In genomic region chr17:19361326-19361725, GRCh38 we compare ENCODE assay signal across 11 cellular contexts. TPM values are rescaled to one million over a fixed set of nuclear protein-coding genes. Genes with fewer than 3 reads are reported as not detected.
DNase-seq lines count a peak whose midpoint lies in the region; ATAC-seq and TF ChIP-seq lines count a peak whose summit lies in the region.
"Had no signal": no experiment of that assay in that cellular context is flagged by ENCODE, and none has a peak within 500 bp of the region (broad histone marks: within the 10 kb centered on the region; RNA-seq: fewer than 3 reads in every experiment).

No MANE protein-coding gene starts in this region.

- DNase-seq in AG04449 (ENCODE audit: low read depth, low spot score) (no peak), H7 (no peak), memory B cell (ENCODE audit: low spot score in 2 of 2) (no peak), islet precursor cell (no peak), UCSD-AML1 (lab: John Stamatoyannopoulos, UW; ENCODE audit: unreplicated experiment) (no peak), colonic mucosa (no peak)
- no peak for DNase-seq in activated T-helper 1 cell treated with anti-CD3 and anti-CD28 coated beads, Interleukin-12 subunit alpha, Interleukin-12 subunit beta, Interleukin-2, Interleukin-4 antibody, amounts not matched to agents 30 ng/mL and 10 ng/mL and 1 ng/mL, durations not matched to agents 14 hours and 24 hours and 36 hours (ENCODE audit: low spot score)
- DNase-seq: NCI-H1048; stimulated activated CD4-positive, alpha-beta T cell treated with anti-CD3 and anti-CD28 coated beads, Interleukin-4, amount 100 ng/mL, for 4 hours; trophoblast cell had no signal

- H3K4me3 ChIP-seq in AG04449 (ENCODE audit: low read depth, low read length): peak overlapping the region; percentile 90
- peak overlapping the region; percentile 71; the same call in 1 of the 2 replicates for H3K4me3 ChIP-seq in H7 (ENCODE audit: insufficient read depth, low read depth, low read length)
- no peak overlapping the region for H3K4me3 ChIP-seq in colonic mucosa

- intact Hi-C loops in activated T-helper 1 cell treated with anti-CD3 and anti-CD28 coated beads, Interleukin-12 subunit alpha, Interleukin-12 subunit beta, Interleukin-2, Interleukin-4 antibody, amounts not matched to agents 30 ng/mL and 10 ng/mL and 1 ng/mL, durations not matched to agents 14 hours and 24 hours and 36 hours (cut with micrococcal nuclease): loop anchor here (5.0 kb wide), 1 partner anchor 286 kb away; the partner anchor contains the start of gene ALDH3A2
- intact Hi-C loops in colonic mucosa (cut with DNase I): loop anchor here (10.0 kb wide), 1 partner anchor 403 kb away; no protein-coding TSS in a partner anchor

- no peak for ATAC-seq in memory B cell (ENCODE audit: low read depth)
- no peak for ATAC-seq in GM18907 (IDR thresholded peaks at IDR 0.05; ENCODE audit: unreplicated experiment)

- H3K4me1 ChIP-seq in colonic mucosa: no peaks in the 10 kb centered on the region

- TF ChIP-seq CTCF in AG04449 (IDR thresholded peaks at IDR 0.05; ENCODE audit: insufficient read depth, low read length, missing control alignments) (no peak), colonic mucosa (IDR thresholded peaks at IDR 0.05) (no peak)

- peaks cover 7% of the 10 kb centered on the region for H3K4me1 Mint-ChIP-seq in activated T-helper 1 cell treated with anti-CD3 and anti-CD28 coated beads, Interleukin-12 subunit alpha, Interleukin-12 subunit beta, Interleukin-2, Interleukin-4 antibody, amounts not matched to agents 30 ng/mL and 10 ng/mL and 1 ng/mL, durations not matched to agents 14 hours and 24 hours and 36 hours (ENCODE audit: low read depth)
- peaks cover 12% of the 10 kb centered on the region for H3K4me1 Mint-ChIP-seq in memory B cell

- CTCF ChIA-PET in AG04449 (lab: Yijun Ruan, JAX): interaction anchor here (2.5 to 14.4 kb wide), 5 partner anchors 18 to 409 kb away, joined by 11 to 293 read pairs (median 42); partner anchors contain the start of gene MAPK7

- H3K27me3 ChIP-seq in H7 (ENCODE audit: control insufficient read depth, insufficient read depth, low read length): no peaks in the 10 kb centered on the region
- H3K27me3 ChIP-seq in colonic mucosa: no peaks in the 10 kb centered on the region

- H3K27me3 Mint-ChIP-seq in activated T-helper 1 cell treated with anti-CD3 and anti-CD28 coated beads, Interleukin-12 subunit alpha, Interleukin-12 subunit beta, Interleukin-2, Interleukin-4 antibody, amounts not matched to agents 30 ng/mL and 10 ng/mL and 1 ng/mL, durations not matched to agents 14 hours and 24 hours and 36 hours (ENCODE audit: insufficient read depth): peaks cover 20% of the 10 kb centered on the region
- H3K27me3 Mint-ChIP-seq in memory B cell: peaks cover 3% of the 10 kb centered on the region

- H3K4me3 Mint-ChIP-seq in activated T-helper 1 cell treated with anti-CD3 and anti-CD28 coated beads, Interleukin-12 subunit alpha, Interleukin-12 subunit beta, Interleukin-2, Interleukin-4 antibody, amounts not matched to agents 30 ng/mL and 10 ng/mL and 1 ng/mL, durations not matched to agents 14 hours and 24 hours and 36 hours: peak overlapping the region; percentile 70
- H3K4me3 Mint-ChIP-seq in memory B cell: peak overlapping the region; percentile 74

- POLR2A ChIA-PET in AG04449 (lab: Yijun Ruan, JAX): no interaction called here

- no peaks in the 10 kb centered on the region for H3K9me3 Mint-ChIP-seq in activated T-helper 1 cell treated with anti-CD3 and anti-CD28 coated beads, Interleukin-12 subunit alpha, Interleukin-12 subunit beta, Interleukin-2, Interleukin-4 antibody, amounts not matched to agents 30 ng/mL and 10 ng/mL and 1 ng/mL, durations not matched to agents 14 hours and 24 hours and 36 hours
- H3K9me3 Mint-ChIP-seq in memory B cell: no peaks in the 10 kb centered on the region

- peaks cover 9% of the 10 kb centered on the region for H3K36me3 ChIP-seq in H7 (replicated peaks; ENCODE audit: control insufficient read depth, insufficient read depth, low read length)
- H3K36me3 ChIP-seq in colonic mucosa: no peaks in the 10 kb centered on the region

- H3K27ac Mint-ChIP-seq in activated T-helper 1 cell treated with anti-CD3 and anti-CD28 coated beads, Interleukin-12 subunit alpha, Interleukin-12 subunit beta, Interleukin-2, Interleukin-4 antibody, amounts not matched to agents 30 ng/mL and 10 ng/mL and 1 ng/mL, durations not matched to agents 14 hours and 24 hours and 36 hours: peak overlapping the region; percentile 26
- peak overlapping the region; percentile 78 for H3K27ac Mint-ChIP-seq in memory B cell

- no peak overlapping the region for H3K9ac ChIP-seq in colonic mucosa (ENCODE audit: low read depth in 2 of 2, low read length in 2 of 2)

- no peaks in the 10 kb centered on the region for H3K36me3 Mint-ChIP-seq in activated T-helper 1 cell treated with anti-CD3 and anti-CD28 coated beads, Interleukin-12 subunit alpha, Interleukin-12 subunit beta, Interleukin-2, Interleukin-4 antibody, amounts not matched to agents 30 ng/mL and 10 ng/mL and 1 ng/mL, durations not matched to agents 14 hours and 24 hours and 36 hours (ENCODE audit: low read depth)
- H3K36me3 Mint-ChIP-seq in memory B cell: no peaks in the 10 kb centered on the region

- no peaks in the 10 kb centered on the region for H3K9me3 ChIP-seq in colonic mucosa

- H3K27ac ChIP-seq in colonic mucosa: no peak overlapping the region

RNA-seq across cellular contexts. Expression of gene B9D1, which starts 1.2 kb away (rescaled TPM):
- 61.5 and 63.5 TPM in 2 replicates for total RNA-seq in H7 (2014; rRNA removed; shearing (Covaris generic))
- total RNA-seq in activated T-helper 1 cell treated with anti-CD3 and anti-CD28 coated beads, Interleukin-12 subunit alpha, Interleukin-12 subunit beta, Interleukin-2, Interleukin-4 antibody, amounts not matched to agents 30 ng/mL and 10 ng/mL and 1 ng/mL, durations not matched to agents 14 hours and 24 hours and 36 hours: 4.3 and 5.6 TPM in 2 replicates
- 10 to 100 TPM in 1 of 2 donors, 1 to 10 TPM in 1; 5.6 to 11.9 TPM for total RNA-seq in colonic mucosa

RNA-seq across cellular contexts. Expression of gene MAPK7, which starts 17.0 kb away (rescaled TPM):
- 26.1 and 30.4 TPM in 2 replicates for total RNA-seq in H7 (2014; rRNA removed; shearing (Covaris generic))
- total RNA-seq in activated T-helper 1 cell treated with anti-CD3 and anti-CD28 coated beads, Interleukin-12 subunit alpha, Interleukin-12 subunit beta, Interleukin-2, Interleukin-4 antibody, amounts not matched to agents 30 ng/mL and 10 ng/mL and 1 ng/mL, durations not matched to agents 14 hours and 24 hours and 36 hours: 17.2 and 20.7 TPM in 2 replicates
- 10 to 100 TPM; 36.6 to 37.9 TPM for total RNA-seq in colonic mucosa

RNA-seq across cellular contexts. Expression of gene MFAP4, which starts 25.7 kb away (rescaled TPM):
- total RNA-seq in H7 (2014; rRNA removed; shearing (Covaris generic)): 22.2 and 24.8 TPM in 2 replicates
- not detected in 2 replicates for total RNA-seq in activated T-helper 1 cell treated with anti-CD3 and anti-CD28 coated beads, Interleukin-12 subunit alpha, Interleukin-12 subunit beta, Interleukin-2, Interleukin-4 antibody, amounts not matched to agents 30 ng/mL and 10 ng/mL and 1 ng/mL, durations not matched to agents 14 hours and 24 hours and 36 hours
- 10 to 100 TPM; 22.2 to 56.0 TPM for total RNA-seq in colonic mucosa

RNA-seq across cellular contexts. Expression of gene RNF112, which starts 49.7 kb away (rescaled TPM):
- 2.3 and 3.0 TPM in 2 replicates for total RNA-seq in H7 (2014; rRNA removed; shearing (Covaris generic))
- not detected in 2 replicates for total RNA-seq in activated T-helper 1 cell treated with anti-CD3 and anti-CD28 coated beads, Interleukin-12 subunit alpha, Interleukin-12 subunit beta, Interleukin-2, Interleukin-4 antibody, amounts not matched to agents 30 ng/mL and 10 ng/mL and 1 ng/mL, durations not matched to agents 14 hours and 24 hours and 36 hours
- total RNA-seq in colonic mucosa: 1 to 10 TPM; 2.4 to 4.3 TPM

Comparison
In these comparisons a context has a peak if more than half of its experiments do, and no peak if none do; other contexts are left out.
1. RNA of gene MFAP4, which starts 25.7 kb away (total RNA-seq): 22.2 to 56.0 TPM in colonic mucosa and 22.2 to 24.8 TPM in H7; not detected in activated T-helper 1 cell treated with anti-CD3 and anti-CD28 coated beads, Interleukin-12 subunit alpha, Interleukin-12 subunit beta, Interleukin-2, Interleukin-4 antibody, amounts not matched to agents 30 ng/mL and 10 ng/mL and 1 ng/mL, durations not matched to agents 14 hours and 24 hours and 36 hours; every median in the first group is over 10 times any median in the second.